Comparison of ENCODE assay signal across 1 cellular context in genomic region chr1:206550446-206550845, GRCh38.
TF ChIP-seq lines count a peak whose summit lies in the region.

No MANE protein-coding gene starts in this region.

TF ChIP-seq in SK-N-SH treated with all-trans-retinoic acid at 6 μM for 48 hours, 23 proteins besides CTCF, POLR2A, EP300 and RAD21 (continued from another document):
- TF ChIP-seq, protein P1, sequence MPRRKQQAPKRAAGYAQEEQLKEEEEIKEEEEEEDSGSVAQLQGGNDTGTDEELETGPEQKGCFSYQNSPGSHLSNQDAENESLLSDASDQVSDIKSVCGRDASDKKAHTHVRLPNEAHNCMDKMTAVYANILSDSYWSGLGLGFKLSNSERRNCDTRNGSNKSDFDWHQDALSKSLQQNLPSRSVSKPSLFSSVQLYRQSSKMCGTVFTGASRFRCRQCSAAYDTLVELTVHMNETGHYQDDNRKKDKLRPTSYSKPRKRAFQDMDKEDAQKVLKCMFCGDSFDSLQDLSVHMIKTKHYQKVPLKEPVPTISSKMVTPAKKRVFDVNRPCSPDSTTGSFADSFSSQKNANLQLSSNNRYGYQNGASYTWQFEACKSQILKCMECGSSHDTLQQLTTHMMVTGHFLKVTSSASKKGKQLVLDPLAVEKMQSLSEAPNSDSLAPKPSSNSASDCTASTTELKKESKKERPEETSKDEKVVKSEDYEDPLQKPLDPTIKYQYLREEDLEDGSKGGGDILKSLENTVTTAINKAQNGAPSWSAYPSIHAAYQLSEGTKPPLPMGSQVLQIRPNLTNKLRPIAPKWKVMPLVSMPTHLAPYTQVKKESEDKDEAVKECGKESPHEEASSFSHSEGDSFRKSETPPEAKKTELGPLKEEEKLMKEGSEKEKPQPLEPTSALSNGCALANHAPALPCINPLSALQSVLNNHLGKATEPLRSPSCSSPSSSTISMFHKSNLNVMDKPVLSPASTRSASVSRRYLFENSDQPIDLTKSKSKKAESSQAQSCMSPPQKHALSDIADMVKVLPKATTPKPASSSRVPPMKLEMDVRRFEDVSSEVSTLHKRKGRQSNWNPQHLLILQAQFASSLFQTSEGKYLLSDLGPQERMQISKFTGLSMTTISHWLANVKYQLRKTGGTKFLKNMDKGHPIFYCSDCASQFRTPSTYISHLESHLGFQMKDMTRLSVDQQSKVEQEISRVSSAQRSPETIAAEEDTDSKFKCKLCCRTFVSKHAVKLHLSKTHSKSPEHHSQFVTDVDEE (CRISPR knock-in tag; IDR thresholded peaks at IDR 0.05) = no peak
- no peak for TF ChIP-seq GLIS3 (CRISPR knock-in tag; IDR thresholded peaks at IDR 0.05)
- no peak for TF ChIP-seq ZFP3 (CRISPR knock-in tag; IDR thresholded peaks at IDR 0.05)
- no peak for TF ChIP-seq PPARA (CRISPR knock-in tag; IDR thresholded peaks at IDR 0.05; ENCODE audit: borderline replicate concordance)
- TF ChIP-seq ZNF8 (CRISPR knock-in tag; IDR thresholded peaks at IDR 0.05) = no peak
- TF ChIP-seq ARNTL (CRISPR knock-in tag; IDR thresholded peaks at IDR 0.05; ENCODE audit: borderline replicate concordance, low read depth) = no peak
